11 cellular contexts compared by ENCODE assay signal in the genomic region with DNA sequence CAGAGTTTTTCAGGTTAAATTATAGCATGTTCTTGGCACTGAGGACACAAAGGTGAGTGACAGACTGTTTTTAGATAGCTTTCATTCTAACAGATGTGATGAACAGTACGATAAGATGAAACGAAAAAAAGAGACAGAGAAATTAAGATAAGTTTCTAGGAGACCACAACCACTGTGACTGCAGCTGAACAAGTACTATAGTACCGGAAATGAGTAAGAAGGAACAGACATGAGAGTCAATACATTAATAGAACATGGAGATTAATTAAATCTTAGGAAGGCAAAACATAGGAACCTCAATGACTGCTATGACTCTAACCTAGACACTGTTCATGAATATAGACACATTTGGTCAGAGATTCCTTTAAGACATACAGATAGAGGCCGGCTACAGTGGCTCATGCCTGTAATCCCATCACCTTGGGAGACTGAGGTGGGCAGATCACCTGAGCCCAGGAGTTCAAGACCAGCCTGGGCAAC. TPM values are rescaled to one million over a fixed set of nuclear protein-coding genes. Genes with fewer than 3 reads are reported as not detected.
DNase-seq lines count a peak whose midpoint lies in the region; ATAC-seq and TF ChIP-seq lines count a peak whose summit lies in the region.
"Had no signal": no experiment of that assay in that cellular context is flagged by ENCODE, and none has a peak within 500 bp of the region (broad histone marks: within the 10 kb centered on the region; RNA-seq: fewer than 3 reads in every experiment).

No MANE protein-coding gene starts in this region.

- peaks cover 4% of the 10 kb centered on the region; the same call in 1 of the 2 replicates for H4K20me1 ChIP-seq in GM23338 (replicated peaks; ENCODE audit: insufficient read depth)

- no peak for TF ChIP-seq CTCF in GM23338 (conservative IDR thresholded peaks at IDR 0.05; ENCODE audit: low read depth in 2 of 2)
- no peak for TF ChIP-seq CTCF in progenitor cell of endocrine pancreas (IDR thresholded peaks at IDR 0.05; ENCODE audit: unreplicated experiment)

- peaks cover 14% of the 10 kb centered on the region; the same call in 1 of the 2 replicates for H3K79me2 ChIP-seq in GM23338 (replicated peaks; ENCODE audit: insufficient read depth)

- peaks cover 7% of the 10 kb centered on the region; the same call in 1 of the 2 replicates for H3K4me1 ChIP-seq in GM23338 (ENCODE audit: insufficient read depth)

- peak overlapping the region; percentile 2 for H3K4me3 Mint-ChIP-seq in activated naive CD4-positive, alpha-beta T cell treated with anti-CD3 and anti-CD28 coated beads for 36 hours
- H3K4me3 Mint-ChIP-seq in T-helper 2 cell treated with Interferon-gamma antibody and Interleukin-4, amounts not matched to agents 5 μg/mL and 100 μg/mL, for 36 hours: peak overlapping the region; percentile 67
- peak overlapping the region; percentile 3 to 66 for H3K4me3 Mint-ChIP-seq in stimulated activated naive CD8-positive, alpha-beta T cell treated with anti-CD3 and anti-CD28 coated beads, Interleukin-15, amount 100 ng/mL, for 72 hours
- no peak overlapping the region for H3K4me3 Mint-ChIP-seq in GM23338
- no peak overlapping the region for H3K4me3 Mint-ChIP-seq in progenitor cell of endocrine pancreas (ENCODE audit: low read depth)

- H3K27ac ChIP-seq in GM23338 (ENCODE audit: low read depth): no peak overlapping the region
- H3K27ac ChIP-seq: epithelial cell of prostate had no signal

- peak; percentile 24 for DNase-seq in activated naive CD4-positive, alpha-beta T cell treated with anti-CD3 and anti-CD28 coated beads for 36 hours
- no peak for DNase-seq in activated naive CD4-positive, alpha-beta T cell (lab: John Stamatoyannopoulos, UW)
- DNase-seq in T-helper 2 cell treated with Interferon-gamma antibody and Interleukin-4, amounts not matched to agents 5 μg/mL and 100 μg/mL, for 36 hours (ENCODE audit: low spot score): peak; percentile 23
- peak; percentile 32 to 34 for DNase-seq in stimulated activated naive CD8-positive, alpha-beta T cell treated with anti-CD3 and anti-CD28 coated beads, Interleukin-15, amount 100 ng/mL, for 72 hours
- DNase-seq in GM23338 (ENCODE audit: low spot score) (no peak), progenitor cell of endocrine pancreas (ENCODE audit: low spot score, unreplicated experiment) (no peak), Ammon's horn (ENCODE audit: low spot score) (no peak)
- DNase-seq: activated CD4-positive, CD25-positive, alpha-beta regulatory T cell; AML-193 had no signal

- ATAC-seq in HG02885 (IDR thresholded peaks at IDR 0.05; ENCODE audit: poor library complexity, unreplicated experiment): peak; percentile 93
- peak; percentile 97 for ATAC-seq in stimulated activated naive CD8-positive, alpha-beta T cell treated with anti-CD3 and anti-CD28 coated beads, Interleukin-15, amount 100 ng/mL, for 72 hours
- ATAC-seq in GM23338: no peak

- peaks cover 60% of the 10 kb centered on the region for H3K4me1 Mint-ChIP-seq in activated naive CD4-positive, alpha-beta T cell treated with anti-CD3 and anti-CD28 coated beads for 36 hours (ENCODE audit: low read depth)
- H3K4me1 Mint-ChIP-seq in T-helper 2 cell treated with Interferon-gamma antibody and Interleukin-4, amounts not matched to agents 5 μg/mL and 100 μg/mL, for 36 hours (ENCODE audit: low read depth): peaks cover 58% of the 10 kb centered on the region
- peaks cover 77% of the 10 kb centered on the region for H3K4me1 Mint-ChIP-seq in stimulated activated naive CD8-positive, alpha-beta T cell treated with anti-CD3 and anti-CD28 coated beads, Interleukin-15, amount 100 ng/mL, for 72 hours
- H3K4me1 Mint-ChIP-seq in GM23338: peaks cover 4% of the 10 kb centered on the region; the same call in 2 of the 3 replicates
- H3K4me1 Mint-ChIP-seq in progenitor cell of endocrine pancreas (ENCODE audit: low read depth): no peaks in the 10 kb centered on the region

- H3K9me2 ChIP-seq in GM23338 (ENCODE audit: insufficient read depth): no peaks in the 10 kb centered on the region

- H3K27ac Mint-ChIP-seq in activated naive CD4-positive, alpha-beta T cell treated with anti-CD3 and anti-CD28 coated beads for 36 hours: no peak overlapping the region
- H3K27ac Mint-ChIP-seq in T-helper 2 cell treated with Interferon-gamma antibody and Interleukin-4, amounts not matched to agents 5 μg/mL and 100 μg/mL, for 36 hours: peak overlapping the region; percentile 90
- peak overlapping the region; percentile 81 to 86 for H3K27ac Mint-ChIP-seq in stimulated activated naive CD8-positive, alpha-beta T cell treated with anti-CD3 and anti-CD28 coated beads, Interleukin-15, amount 100 ng/mL, for 72 hours
- H3K27ac Mint-ChIP-seq in GM23338 (no peak overlapping the region), progenitor cell of endocrine pancreas (no peak overlapping the region)

- H3K4me3 ChIP-seq in GM23338: no peak overlapping the region

- H2AFZ ChIP-seq in GM23338: no peak overlapping the region

- intact Hi-C loops in activated naive CD4-positive, alpha-beta T cell treated with anti-CD3 and anti-CD28 coated beads for 36 hours (cut with micrococcal nuclease): loop anchor here (1.0 kb wide), 6 partner anchors 16 to 169 kb away; no protein-coding TSS in a partner anchor

- no peak overlapping the region for H3K4me2 ChIP-seq in GM23338

- no peaks in the 10 kb centered on the region for H3K27me3 Mint-ChIP-seq in activated naive CD4-positive, alpha-beta T cell treated with anti-CD3 and anti-CD28 coated beads for 36 hours (ENCODE audit: low read depth)
- no peaks in the 10 kb centered on the region for H3K27me3 Mint-ChIP-seq in T-helper 2 cell treated with Interferon-gamma antibody and Interleukin-4, amounts not matched to agents 5 μg/mL and 100 μg/mL, for 36 hours (ENCODE audit: low read depth)
- no peaks in the 10 kb centered on the region for H3K27me3 Mint-ChIP-seq in stimulated activated naive CD8-positive, alpha-beta T cell treated with anti-CD3 and anti-CD28 coated beads, Interleukin-15, amount 100 ng/mL, for 72 hours
- H3K27me3 Mint-ChIP-seq in GM23338 (ENCODE audit: insufficient read depth, low read depth, poor library complexity): no peaks in the 10 kb centered on the region
- H3K27me3 Mint-ChIP-seq in progenitor cell of endocrine pancreas: no peaks in the 10 kb centered on the region

- no peaks in the 10 kb centered on the region for H3K36me3 ChIP-seq in GM23338 (ENCODE audit: insufficient read depth)

- no peaks in the 10 kb centered on the region for H3K27me3 ChIP-seq in GM23338 (ENCODE audit: insufficient read depth)

- no peaks in the 10 kb centered on the region for H3K9me3 Mint-ChIP-seq in activated naive CD4-positive, alpha-beta T cell treated with anti-CD3 and anti-CD28 coated beads for 36 hours
- H3K9me3 Mint-ChIP-seq in T-helper 2 cell treated with Interferon-gamma antibody and Interleukin-4, amounts not matched to agents 5 μg/mL and 100 μg/mL, for 36 hours: no peaks in the 10 kb centered on the region
- no peaks in the 10 kb centered on the region for H3K9me3 Mint-ChIP-seq in stimulated activated naive CD8-positive, alpha-beta T cell treated with anti-CD3 and anti-CD28 coated beads, Interleukin-15, amount 100 ng/mL, for 72 hours
- H3K9me3 Mint-ChIP-seq in GM23338: no peaks in the 10 kb centered on the region
- no peaks in the 10 kb centered on the region for H3K9me3 Mint-ChIP-seq in progenitor cell of endocrine pancreas (ENCODE audit: low read depth)

- no peaks in the 10 kb centered on the region for H3F3A ChIP-seq in GM23338 (replicated peaks; ENCODE audit: low read depth)

- peaks cover 8% of the 10 kb centered on the region for H3K36me3 Mint-ChIP-seq in activated naive CD4-positive, alpha-beta T cell treated with anti-CD3 and anti-CD28 coated beads for 36 hours (ENCODE audit: low read depth)
- H3K36me3 Mint-ChIP-seq in T-helper 2 cell treated with Interferon-gamma antibody and Interleukin-4, amounts not matched to agents 5 μg/mL and 100 μg/mL, for 36 hours (ENCODE audit: low read depth): peaks cover 36% of the 10 kb centered on the region
- H3K36me3 Mint-ChIP-seq in GM23338 (ENCODE audit: low read depth): no peaks in the 10 kb centered on the region
- peaks cover 4% of the 10 kb centered on the region for H3K36me3 Mint-ChIP-seq in progenitor cell of endocrine pancreas (ENCODE audit: insufficient read depth)

- CTCF ChIA-PET in activated naive CD4-positive, alpha-beta T cell treated with anti-CD3 and anti-CD28 coated beads for 36 hours (lab: Charles Lee): no interaction called here

TF ChIP-seq in GM23338, 12 proteins besides CTCF, POLR2A, EP300 and RAD21 (continues in another document):
- TF ChIP-seq JUNB (IDR thresholded peaks at IDR 0.05; ENCODE audit: unreplicated experiment): no peak

RNA-seq across cellular contexts. Expression of a gene that starts 40.2 kb away (rescaled TPM):
- 100 to 1,000 TPM; 150 to 153 TPM for total RNA-seq in activated naive CD4-positive, alpha-beta T cell treated with anti-CD3 and anti-CD28 coated beads for 36 hours
- total RNA-seq in GM23338 (2014; rRNA removed; shearing (Covaris generic)): 87.5 and 94.1 TPM in 2 replicates
- polyA plus RNA-seq in GM23338 (2016; fragmentation: Nextera tagmentation; extraction: Ambion mirVana): 53.5 and 59.9 TPM in 2 replicates
- 77.2 and 88.7 TPM in 2 replicates for total RNA-seq in progenitor cell of endocrine pancreas

Comparison
In these comparisons a context has a peak if more than half of its experiments do, and no peak if none do; other contexts are left out.
1. DNase-seq: peak in activated naive CD4-positive, alpha-beta T cell treated with anti-CD3 and anti-CD28 coated beads for 36 hours (single experiment), T-helper 2 cell treated with Interferon-gamma antibody and Interleukin-4, amounts not matched to agents 5 μg/mL and 100 μg/mL, for 36 hours (single experiment) and stimulated activated naive CD8-positive, alpha-beta T cell treated with anti-CD3 and anti-CD28 coated beads, Interleukin-15, amount 100 ng/mL, for 72 hours (2 of 2); none in activated naive CD4-positive, alpha-beta T cell (0 of 4), GM23338 (single experiment), progenitor cell of endocrine pancreas (single experiment) and Ammon's horn (single experiment).
2. H3K27ac Mint-ChIP-seq: peak in T-helper 2 cell treated with Interferon-gamma antibody and Interleukin-4, amounts not matched to agents 5 μg/mL and 100 μg/mL, for 36 hours (single experiment) and stimulated activated naive CD8-positive, alpha-beta T cell treated with anti-CD3 and anti-CD28 coated beads, Interleukin-15, amount 100 ng/mL, for 72 hours (2 of 2); none in activated naive CD4-positive, alpha-beta T cell treated with anti-CD3 and anti-CD28 coated beads for 36 hours (single experiment), GM23338 (single experiment) and progenitor cell of endocrine pancreas (single experiment).
3. H3K4me3 Mint-ChIP-seq: peak in activated naive CD4-positive, alpha-beta T cell treated with anti-CD3 and anti-CD28 coated beads for 36 hours (single experiment), T-helper 2 cell treated with Interferon-gamma antibody and Interleukin-4, amounts not matched to agents 5 μg/mL and 100 μg/mL, for 36 hours (single experiment) and stimulated activated naive CD8-positive, alpha-beta T cell treated with anti-CD3 and anti-CD28 coated beads, Interleukin-15, amount 100 ng/mL, for 72 hours (2 of 2); none in GM23338 (single experiment) and progenitor cell of endocrine pancreas (single experiment).